Comparison of ENCODE assay signal across 20 cellular contexts in genomic region chr1:239772456-239772855, GRCh38.
DNase-seq lines count a peak whose midpoint lies in the region; ATAC-seq and TF ChIP-seq lines count a peak whose summit lies in the region.
"Had no signal": no experiment of that assay in that cellular context is flagged by ENCODE, and none has a peak within 500 bp of the region (broad histone marks: within the 10 kb centered on the region; RNA-seq: fewer than 3 reads in every experiment).

No MANE protein-coding gene starts in this region.

- intact Hi-C loops in PC-3 (cut with micrococcal nuclease) = no loop called here

- ATAC-seq in PC-3 (peak; percentile 87), GM19324 (IDR thresholded peaks at IDR 0.05; ENCODE audit: low FRiP score, unreplicated experiment) (no peak), HG03439 (IDR thresholded peaks at IDR 0.05; ENCODE audit: unreplicated experiment) (no peak)
- ATAC-seq in stimulated activated memory B cell treated with anti-CD40 and anti-IgM and Interleukin-4, amounts not matched to agents 10 μg/mL and 1 μg/mL and 100 μg/mL, for 72 hours = no peak
- ATAC-seq: CD8-positive, alpha-beta T cell; HCT116 had no signal

- no peaks in the 10 kb centered on the region for H4K20me1 ChIP-seq in PC-3 (ENCODE audit: low read length)
- H4K20me1 ChIP-seq: BLaER1 had no signal

- H3K4me3 Mint-ChIP-seq in endothelial cell (ENCODE audit: unreplicated experiment) = no peak overlapping the region
- no peak overlapping the region for H3K4me3 Mint-ChIP-seq in mesothelial cell of epicardium
- H3K4me3 Mint-ChIP-seq in stimulated activated memory B cell treated with anti-CD40 and anti-IgM and Interleukin-4, amounts not matched to agents 10 μg/mL and 1 μg/mL and 100 μg/mL, for 72 hours = no peak overlapping the region
- H3K4me3 Mint-ChIP-seq: CD8-positive, alpha-beta T cell; HFFc6 had no signal

- CTCF ChIA-PET in PC-3 (lab: Charles Lee) = no interaction called here

- H3K9me2 ChIP-seq in PC-3 (replicated peaks; ENCODE audit: low read length) = no peaks in the 10 kb centered on the region

- H3K36me3 Mint-ChIP-seq in endothelial cell (ENCODE audit: low read depth, unreplicated experiment) (peaks cover 5% of the 10 kb centered on the region), mesothelial cell of epicardium (no peaks in the 10 kb centered on the region)
- H3K36me3 Mint-ChIP-seq in stimulated activated memory B cell treated with anti-CD40 and anti-IgM and Interleukin-4, amounts not matched to agents 10 μg/mL and 1 μg/mL and 100 μg/mL, for 72 hours = no peaks in the 10 kb centered on the region
- H3K36me3 Mint-ChIP-seq: CD8-positive, alpha-beta T cell had no signal

- H3K4me1 Mint-ChIP-seq in endothelial cell (ENCODE audit: unreplicated experiment) (peaks cover 26% of the 10 kb centered on the region), mesothelial cell of epicardium (peaks cover 29% of the 10 kb centered on the region)
- no peaks in the 10 kb centered on the region for H3K4me1 Mint-ChIP-seq in stimulated activated memory B cell treated with anti-CD40 and anti-IgM and Interleukin-4, amounts not matched to agents 10 μg/mL and 1 μg/mL and 100 μg/mL, for 72 hours

- POLR2A ChIA-PET in PC-3 (lab: Charles Lee; ENCODE audit: unreplicated experiment) = no interaction called here

- TF ChIP-seq CTCF in PC-3 (conservative IDR thresholded peaks at IDR 0.05; ENCODE audit: low read depth, low read length) = no peak
- no peak for TF ChIP-seq CTCF in endothelial cell (IDR thresholded peaks at IDR 0.05; ENCODE audit: unreplicated experiment)
- no peak for TF ChIP-seq CTCF in mesothelial cell of epicardium (IDR thresholded peaks at IDR 0.05; ENCODE audit: unreplicated experiment)

- H3K9me3 ChIP-seq in PC-3 (ENCODE audit: low read length) = no peaks in the 10 kb centered on the region
- H3K9me3 ChIP-seq: BLaER1 had no signal

- no peak overlapping the region for H3K27ac ChIP-seq in PC-3 (ENCODE audit: low read length)
- H3K27ac ChIP-seq: BLaER1 had no signal

- DNase-seq in COLO829 (ENCODE audit: low spot score) (peak; percentile 73), PC-3 (peak; percentile 38), endothelial cell (ENCODE audit: low spot score) (no peak), mesothelial cell of epicardium (ENCODE audit: low spot score in 2 of 2, unreplicated experiment in 2 of 2) (no peak), C1 segment of cervical spinal cord (lab: John Stamatoyannopoulos, UW) (no peak)
- DNase-seq: 8988T; CD8-positive, alpha-beta T cell; COR-L47; DMS 273 treated with DMSO at 0.1 percent for 48 hours; DMS53; DND-41; EL; GOT3; H7; HFFc6 had no signal

- H3K4me1 ChIP-seq in PC-3 (ENCODE audit: insufficient read depth, low read length) = no peaks in the 10 kb centered on the region
- H3K4me1 ChIP-seq: BLaER1 had no signal

- H3K79me2 ChIP-seq in PC-3 (ENCODE audit: low read length) = no peaks in the 10 kb centered on the region

- no peaks in the 10 kb centered on the region for H3K36me3 ChIP-seq in PC-3 (ENCODE audit: low read depth, low read length)
- H3K36me3 ChIP-seq: BLaER1 had no signal

- H3K4me2 ChIP-seq in PC-3 (ENCODE audit: low read length) = no peak overlapping the region
- H3K4me2 ChIP-seq: BLaER1 had no signal

- TSS peak; percentile 10 for BruUV-seq in PC-3 (replicated peaks; lab: Mats Ljungman, UMichigan)

- H3K27me3 Mint-ChIP-seq in endothelial cell (ENCODE audit: unreplicated experiment) (peaks cover 1% of the 10 kb centered on the region), mesothelial cell of epicardium (ENCODE audit: low read depth) (no peaks in the 10 kb centered on the region)
- H3K27me3 Mint-ChIP-seq in stimulated activated memory B cell treated with anti-CD40 and anti-IgM and Interleukin-4, amounts not matched to agents 10 μg/mL and 1 μg/mL and 100 μg/mL, for 72 hours = no peaks in the 10 kb centered on the region

- no peaks in the 10 kb centered on the region for H3K9me3 Mint-ChIP-seq in endothelial cell (ENCODE audit: unreplicated experiment)
- peaks cover 4% of the 10 kb centered on the region for H3K9me3 Mint-ChIP-seq in mesothelial cell of epicardium
- peaks cover 11% of the 10 kb centered on the region for H3K9me3 Mint-ChIP-seq in stimulated activated memory B cell treated with anti-CD40 and anti-IgM and Interleukin-4, amounts not matched to agents 10 μg/mL and 1 μg/mL and 100 μg/mL, for 72 hours

- H2AFZ ChIP-seq in PC-3 (ENCODE audit: low read length) = no peak overlapping the region

- H3K27ac Mint-ChIP-seq in endothelial cell (ENCODE audit: unreplicated experiment) (peak overlapping the region; percentile 44), mesothelial cell of epicardium (peak overlapping the region; percentile 39)
- H3K27ac Mint-ChIP-seq in stimulated activated memory B cell treated with anti-CD40 and anti-IgM and Interleukin-4, amounts not matched to agents 10 μg/mL and 1 μg/mL and 100 μg/mL, for 72 hours = no peak overlapping the region
- H3K27ac Mint-ChIP-seq: CD8-positive, alpha-beta T cell; HFFc6 had no signal

- no peaks in the 10 kb centered on the region for H3K27me3 ChIP-seq in PC-3 (ENCODE audit: low read length)
- H3K27me3 ChIP-seq: BLaER1 had no signal

- no peak overlapping the region for H3K9ac ChIP-seq in PC-3 (ENCODE audit: low read length)
- H3K9ac ChIP-seq: BLaER1 had no signal

- no peak overlapping the region for H3K4me3 ChIP-seq in PC-3 (ENCODE audit: low read length)
- H3K4me3 ChIP-seq: BLaER1 had no signal

- no peaks in the 10 kb centered on the region for H3F3A ChIP-seq in PC-3 (ENCODE audit: low read length, unreplicated experiment)

Comparison
In these comparisons a context has a peak if more than half of its experiments do, and no peak if none do; other contexts are left out.
1. DNase-seq: peak in COLO829 (single experiment) and PC-3 (single experiment); none in endothelial cell (single experiment), mesothelial cell of epicardium (0 of 2) and C1 segment of cervical spinal cord (0 of 14).